In the genomic region with DNA sequence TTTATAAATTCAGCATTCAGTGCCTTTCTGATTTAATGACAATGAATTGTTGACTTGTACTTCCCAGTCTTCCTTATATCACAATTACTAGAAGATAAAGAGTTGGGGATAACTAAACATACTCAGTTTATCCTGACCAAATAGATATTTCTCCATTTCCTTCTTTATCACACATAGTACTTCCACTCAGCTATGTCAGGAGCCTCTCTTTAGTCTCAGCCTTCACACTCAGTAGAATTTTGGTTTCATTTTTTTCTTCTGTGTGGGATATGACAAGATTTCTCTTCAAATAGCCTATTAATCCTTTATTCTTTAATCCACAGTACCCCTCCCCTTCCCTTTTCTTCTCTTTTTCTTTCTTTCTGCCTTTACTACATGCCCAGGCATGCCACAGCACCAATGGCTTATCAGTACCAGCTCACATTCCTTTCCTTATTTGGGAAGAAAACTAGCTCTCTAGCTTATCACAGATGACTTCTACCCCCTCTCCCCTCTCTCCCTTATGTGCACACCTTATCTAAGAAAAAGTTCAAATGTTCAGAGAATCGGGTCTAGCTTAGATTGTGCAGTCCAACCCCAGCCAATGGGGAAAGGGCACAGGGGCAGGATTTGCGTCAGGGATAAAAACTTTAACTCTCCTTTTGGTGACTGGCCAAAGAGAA, we compare ENCODE assay signal across 1 cellular context.
TF ChIP-seq lines count a peak whose summit lies in the region.

No MANE protein-coding gene starts in this region.

TF ChIP-seq in GM23338, 12 proteins besides CTCF, POLR2A, EP300 and RAD21 (continued from another document):
- TF ChIP-seq, protein P1, sequence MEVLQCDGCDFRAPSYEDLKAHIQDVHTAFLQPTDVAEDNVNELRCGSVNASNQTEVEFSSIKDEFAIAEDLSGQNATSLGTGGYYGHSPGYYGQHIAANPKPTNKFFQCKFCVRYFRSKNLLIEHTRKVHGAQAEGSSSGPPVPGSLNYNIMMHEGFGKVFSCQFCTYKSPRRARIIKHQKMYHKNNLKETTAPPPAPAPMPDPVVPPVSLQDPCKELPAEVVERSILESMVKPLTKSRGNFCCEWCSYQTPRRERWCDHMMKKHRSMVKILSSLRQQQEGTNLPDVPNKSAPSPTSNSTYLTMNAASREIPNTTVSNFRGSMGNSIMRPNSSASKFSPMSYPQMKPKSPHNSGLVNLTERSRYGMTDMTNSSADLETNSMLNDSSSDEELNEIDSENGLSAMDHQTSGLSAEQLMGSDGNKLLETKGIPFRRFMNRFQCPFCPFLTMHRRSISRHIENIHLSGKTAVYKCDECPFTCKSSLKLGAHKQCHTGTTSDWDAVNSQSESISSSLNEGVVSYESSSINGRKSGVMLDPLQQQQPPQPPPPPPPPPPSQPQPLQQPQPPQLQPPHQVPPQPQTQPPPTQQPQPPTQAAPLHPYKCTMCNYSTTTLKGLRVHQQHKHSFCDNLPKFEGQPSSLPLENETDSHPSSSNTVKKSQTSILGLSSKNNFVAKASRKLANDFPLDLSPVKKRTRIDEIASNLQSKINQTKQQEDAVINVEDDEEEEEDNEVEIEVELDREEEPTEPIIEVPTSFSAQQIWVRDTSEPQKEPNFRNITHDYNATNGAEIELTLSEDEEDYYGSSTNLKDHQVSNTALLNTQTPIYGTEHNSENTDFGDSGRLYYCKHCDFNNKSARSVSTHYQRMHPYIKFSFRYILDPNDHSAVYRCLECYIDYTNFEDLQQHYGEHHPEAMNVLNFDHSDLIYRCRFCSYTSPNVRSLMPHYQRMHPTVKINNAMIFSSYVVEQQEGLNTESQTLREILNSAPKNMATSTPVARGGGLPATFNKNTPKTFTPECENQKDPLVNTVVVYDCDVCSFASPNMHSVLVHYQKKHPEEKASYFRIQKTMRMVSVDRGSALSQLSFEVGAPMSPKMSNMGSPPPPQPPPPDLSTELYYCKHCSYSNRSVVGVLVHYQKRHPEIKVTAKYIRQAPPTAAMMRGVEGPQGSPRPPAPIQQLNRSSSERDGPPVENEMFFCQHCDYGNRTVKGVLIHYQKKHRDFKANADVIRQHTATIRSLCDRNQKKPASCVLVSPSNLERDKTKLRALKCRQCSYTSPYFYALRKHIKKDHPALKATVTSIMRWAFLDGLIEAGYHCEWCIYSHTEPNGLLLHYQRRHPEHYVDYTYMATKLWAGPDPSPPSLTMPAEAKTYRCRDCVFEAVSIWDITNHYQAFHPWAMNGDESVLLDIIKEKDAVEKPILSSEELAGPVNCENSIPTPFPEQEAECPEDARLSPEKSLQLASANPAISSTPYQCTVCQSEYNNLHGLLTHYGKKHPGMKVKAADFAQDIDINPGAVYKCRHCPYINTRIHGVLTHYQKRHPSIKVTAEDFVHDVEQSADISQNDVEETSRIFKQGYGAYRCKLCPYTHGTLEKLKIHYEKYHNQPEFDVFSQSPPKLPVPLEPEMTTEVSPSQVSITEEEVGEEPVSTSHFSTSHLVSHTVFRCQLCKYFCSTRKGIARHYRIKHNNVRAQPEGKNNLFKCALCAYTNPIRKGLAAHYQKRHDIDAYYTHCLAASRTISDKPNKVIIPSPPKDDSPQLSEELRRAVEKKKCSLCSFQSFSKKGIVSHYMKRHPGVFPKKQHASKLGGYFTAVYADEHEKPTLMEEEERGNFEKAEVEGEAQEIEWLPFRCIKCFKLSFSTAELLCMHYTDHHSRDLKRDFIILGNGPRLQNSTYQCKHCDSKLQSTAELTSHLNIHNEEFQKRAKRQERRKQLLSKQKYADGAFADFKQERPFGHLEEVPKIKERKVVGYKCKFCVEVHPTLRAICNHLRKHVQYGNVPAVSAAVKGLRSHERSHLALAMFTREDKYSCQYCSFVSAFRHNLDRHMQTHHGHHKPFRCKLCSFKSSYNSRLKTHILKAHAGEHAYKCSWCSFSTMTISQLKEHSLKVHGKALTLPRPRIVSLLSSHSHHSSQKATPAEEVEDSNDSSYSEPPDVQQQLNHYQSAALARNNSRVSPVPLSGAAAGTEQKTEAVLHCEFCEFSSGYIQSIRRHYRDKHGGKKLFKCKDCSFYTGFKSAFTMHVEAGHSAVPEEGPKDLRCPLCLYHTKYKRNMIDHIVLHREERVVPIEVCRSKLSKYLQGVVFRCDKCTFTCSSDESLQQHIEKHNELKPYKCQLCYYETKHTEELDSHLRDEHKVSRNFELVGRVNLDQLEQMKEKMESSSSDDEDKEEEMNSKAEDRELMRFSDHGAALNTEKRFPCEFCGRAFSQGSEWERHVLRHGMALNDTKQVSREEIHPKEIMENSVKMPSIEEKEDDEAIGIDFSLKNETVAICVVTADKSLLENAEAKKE (CRISPR knock-in tag; IDR thresholded peaks at IDR 0.05), result no peak
- no peak for TF ChIP-seq NANOG (IDR thresholded peaks at IDR 0.05; ENCODE audit: borderline replicate concordance)
- TF ChIP-seq JUNB (IDR thresholded peaks at IDR 0.05; ENCODE audit: unreplicated experiment), result no peak
- TF ChIP-seq CREB1 (CRISPR knock-in tag; IDR thresholded peaks at IDR 0.05; ENCODE audit: low read depth), result no peak
- no peak for TF ChIP-seq ZNF331 (CRISPR knock-in tag; IDR thresholded peaks at IDR 0.05; ENCODE audit: low read depth)
TF ChIP-seq in GM23338: peak in this region for 0.
